20 cellular contexts compared by ENCODE assay signal in genomic region chr2:37061312-37061711, GRCh38. TPM values are rescaled to one million over a fixed set of nuclear protein-coding genes. Genes with fewer than 3 reads are reported as not detected.
A peak's percentile ranks its signal among the peaks of the same experiment; 100 is the strongest.
DNase-seq lines count a peak whose midpoint lies in the region; ATAC-seq, FAIRE-seq and TF ChIP-seq lines count a peak whose summit lies in the region.
"Had no signal": no experiment of that assay in that cellular context is flagged by ENCODE, and none has a peak within 500 bp of the region (broad histone marks: within the 10 kb centered on the region; RNA-seq: fewer than 3 reads in every experiment).

No MANE protein-coding gene starts in this region.

- intact Hi-C loops in left ventricle myocardium inferior (cut with micrococcal nuclease) = no loop called here
- intact Hi-C loops in Right ventricle myocardium inferior (cut with DNase I) = no loop called here

- no peak for TF ChIP-seq CTCF in left ventricle myocardium inferior (IDR thresholded peaks at IDR 0.05; ENCODE audit: borderline replicate concordance)
- TF ChIP-seq CTCF in astrocyte (IDR thresholded peaks at IDR 0.05; ENCODE audit: insufficient read depth, low read depth, low read length) = no peak

- H3K27ac ChIP-seq in left ventricle myocardium inferior (replicated peaks) (peak overlapping the region; percentile 13), astrocyte (ENCODE audit: low read depth, low read length) (no peak overlapping the region)

- no peaks in the 10 kb centered on the region for H3K79me2 ChIP-seq in astrocyte (ENCODE audit: insufficient read depth, low read length)

- no peaks in the 10 kb centered on the region for H4K20me1 ChIP-seq in astrocyte (ENCODE audit: insufficient read depth, low read length)

- H3K4me3 ChIP-seq in left ventricle myocardium inferior (no peak overlapping the region), astrocyte (ENCODE audit: insufficient read depth, low read depth, low read length) (no peak overlapping the region)
- H3K4me3 ChIP-seq: GM12878, GM23338 had no signal

- no peaks in the 10 kb centered on the region for H3K36me3 Mint-ChIP-seq in astrocyte (ENCODE audit: low read depth, unreplicated experiment)

- no peak for ATAC-seq in Right ventricle myocardium inferior
- ATAC-seq: GM12878, GM23338, HCT116 had no signal

- H3K36me3 ChIP-seq in left ventricle myocardium inferior (peaks cover 84% of the 10 kb centered on the region), astrocyte (ENCODE audit: insufficient read depth, low read length) (peaks cover 53% of the 10 kb centered on the region)

- H3K9me3 ChIP-seq in left ventricle myocardium inferior (replicated peaks) (no peaks in the 10 kb centered on the region), astrocyte (ENCODE audit: insufficient read depth, low read depth, low read length) (no peaks in the 10 kb centered on the region)

- H3K4me1 Mint-ChIP-seq in astrocyte (ENCODE audit: low read depth, unreplicated experiment) = no peaks in the 10 kb centered on the region
- H3K4me1 Mint-ChIP-seq: GM23338, H9 had no signal

- H3K4me3 Mint-ChIP-seq in astrocyte (ENCODE audit: unreplicated experiment) = no peak overlapping the region
- H3K4me3 Mint-ChIP-seq: CD4-positive, alpha-beta memory T cell; GM23338; H9 had no signal

- no peaks in the 10 kb centered on the region for H3K27me3 Mint-ChIP-seq in astrocyte (ENCODE audit: low read depth, unreplicated experiment)
- H3K27me3 Mint-ChIP-seq: CD4-positive, alpha-beta memory T cell had no signal

- no peak overlapping the region for H3K27ac Mint-ChIP-seq in astrocyte (ENCODE audit: unreplicated experiment)
- H3K27ac Mint-ChIP-seq: GM23338 had no signal

- H3K4me1 ChIP-seq in left ventricle myocardium inferior (peaks cover 18% of the 10 kb centered on the region), astrocyte (ENCODE audit: insufficient read depth, low read length) (no peaks in the 10 kb centered on the region)

- H3K9me3 Mint-ChIP-seq in astrocyte (ENCODE audit: unreplicated experiment) = no peaks in the 10 kb centered on the region
- H3K9me3 Mint-ChIP-seq: CD4-positive, alpha-beta memory T cell; GM23338; H9 had no signal

- no peak for TF ChIP-seq POLR2A in GM12892 (IDR thresholded peaks at IDR 0.05; ENCODE audit: low read depth, low read length)

- no peak overlapping the region for H3K4me2 ChIP-seq in astrocyte (ENCODE audit: low read length)
- H3K4me2 ChIP-seq: GM23338 had no signal

- no peak overlapping the region for H2AFZ ChIP-seq in astrocyte (ENCODE audit: low read depth, low read length)
- H2AFZ ChIP-seq: GM23338 had no signal

- no peak overlapping the region for H3K9ac ChIP-seq in astrocyte (ENCODE audit: low read length)

- no peaks in the 10 kb centered on the region for H3K27me3 ChIP-seq in left ventricle myocardium inferior (ENCODE audit: low read depth)
- no peaks in the 10 kb centered on the region for H3K27me3 ChIP-seq in astrocyte (ENCODE audit: insufficient read depth, low read length)

- FAIRE-seq in GM12892 (lab: Jason Lieb, UNC) (peak; percentile 27), astrocyte (lab: Jason Lieb, UNC) (peak; percentile 43)
- FAIRE-seq: GM12878, GM18507 had no signal

- DNase-seq in left ventricle myocardium inferior = no peak
- DNase-seq in Right ventricle myocardium inferior (ENCODE audit: missing footprints) = no peak
- no peak for DNase-seq in GM12892 (ENCODE audit: insufficient read length)
- no peak for DNase-seq in astrocyte (ENCODE audit: low read depth)
- DNase-seq in DMS 273 (lab: John Stamatoyannopoulos, UW; ENCODE audit: unreplicated experiment) = no peak
- no peak for DNase-seq in NCI-H774 (lab: John Stamatoyannopoulos, UW)
- no peak for DNase-seq in DMS 273 treated with DMSO at 0.1 percent for 48 hours (lab: John Stamatoyannopoulos, UW)
- DNase-seq: 8988T; C1 segment of cervical spinal cord; Calu3; CD4-positive, alpha-beta memory T cell; COR-L47; DMS79; EL; GDM1; H9 had no signal

RNA-seq across cellular contexts. Expression of gene HEATR5B, which starts 22.9 kb away (rescaled TPM):
- 20.0 TPM for total RNA-seq in left ventricle myocardium inferior
- 31.0 TPM for total RNA-seq in Right ventricle myocardium inferior
- 10.3 TPM for polyA plus RNA-seq in GM12892 (2012; ENCODE audit: missing spikeins)
- 15.6 and 15.7 TPM in 2 replicates for total RNA-seq in astrocyte

RNA-seq across cellular contexts. Expression of gene GPATCH11, which starts 23.0 kb away (rescaled TPM):
- total RNA-seq in left ventricle myocardium inferior = 6.3 TPM
- total RNA-seq in Right ventricle myocardium inferior = 5.9 TPM
- 16.6 TPM for polyA plus RNA-seq in GM12892 (2012; ENCODE audit: missing spikeins)
- total RNA-seq in astrocyte = 5.5 and 5.7 TPM in 2 replicates
